ENCODE assay signal across 15 cellular contexts in the genomic region with DNA sequence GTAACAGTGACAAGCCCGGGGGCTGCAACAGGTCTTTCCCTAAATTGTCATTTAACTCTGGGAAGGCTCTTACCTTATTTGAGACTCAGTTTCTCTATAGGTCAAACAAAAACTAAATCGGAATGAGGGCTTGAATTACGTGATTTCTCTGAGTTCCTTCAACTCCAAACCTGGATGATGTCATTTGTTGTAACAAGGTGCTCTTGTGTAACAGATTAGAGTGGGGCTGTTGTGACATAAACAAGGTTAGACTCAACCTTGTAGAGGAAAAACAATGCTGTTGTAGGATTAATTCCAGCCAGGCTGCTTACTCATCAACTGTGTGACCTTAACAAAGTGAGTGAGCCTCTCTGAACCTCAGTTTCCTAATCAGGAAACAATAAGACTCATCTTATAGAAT.
A peak's percentile ranks its signal among the peaks of the same experiment; 100 is the strongest.
DNase-seq lines count a peak whose midpoint lies in the region; ATAC-seq and TF ChIP-seq lines count a peak whose summit lies in the region.
"Had no signal": no experiment of that assay in that cellular context is flagged by ENCODE, and none has a peak within 500 bp of the region (broad histone marks: within the 10 kb centered on the region; RNA-seq: fewer than 3 reads in every experiment).

No MANE protein-coding gene starts in this region.

- no peaks in the 10 kb centered on the region for H3K9me3 ChIP-seq in liver (ENCODE audit: control insufficient read depth in 4 of 4, low read length in 3 of 4)
- H3K9me3 ChIP-seq: HAP-1 had no signal

- H3K27ac ChIP-seq in liver (ENCODE audit: low read depth in 1 of 2, low read length in 2 of 2), result no peak overlapping the region
- H3K27ac ChIP-seq: 22Rv1, HL-60 had no signal

- peaks cover 6% of the 10 kb centered on the region for H3K9me3 Mint-ChIP-seq in activated naive CD8-positive, alpha-beta T cell treated with anti-CD3 and anti-CD28 coated beads, Interleukin-2, amount 50 U/mL, for 24 hours
- H3K9me3 Mint-ChIP-seq: CD8-positive, alpha-beta T cell had no signal

- no peaks in the 10 kb centered on the region for H3K4me1 ChIP-seq in liver (ENCODE audit: control insufficient read depth in 4 of 4, insufficient read depth in 4 of 4, low read length in 3 of 4)
- H3K4me1 ChIP-seq: HAP-1 had no signal

- no peaks in the 10 kb centered on the region for H3K27me3 Mint-ChIP-seq in activated naive CD8-positive, alpha-beta T cell treated with anti-CD3 and anti-CD28 coated beads, Interleukin-2, amount 50 U/mL, for 24 hours

- TF ChIP-seq RAD21 in liver (IDR thresholded peaks at IDR 0.05), result peak in 1 of 2 donors; percentile 55

- no peak overlapping the region for H3K27ac Mint-ChIP-seq in activated naive CD8-positive, alpha-beta T cell treated with anti-CD3 and anti-CD28 coated beads, Interleukin-2, amount 50 U/mL, for 24 hours
- H3K27ac Mint-ChIP-seq: CD14-positive monocyte; CD8-positive, alpha-beta T cell had no signal

- H3K4me3 Mint-ChIP-seq in activated naive CD8-positive, alpha-beta T cell treated with anti-CD3 and anti-CD28 coated beads, Interleukin-2, amount 50 U/mL, for 24 hours, result no peak overlapping the region
- H3K4me3 Mint-ChIP-seq: CD8-positive, alpha-beta T cell had no signal

- H3K27me3 ChIP-seq in liver (ENCODE audit: control insufficient read depth in 4 of 4, insufficient read depth in 4 of 4, low read length in 3 of 4), result no peaks in the 10 kb centered on the region

- WGBS in liver, result 57% methylated on average over 3 of the region's 3 CpGs

- peaks cover 7% of the 10 kb centered on the region for H3K4me1 Mint-ChIP-seq in activated naive CD8-positive, alpha-beta T cell treated with anti-CD3 and anti-CD28 coated beads, Interleukin-2, amount 50 U/mL, for 24 hours
- H3K4me1 Mint-ChIP-seq: CD14-positive monocyte had no signal

- DNase-seq in DMS53 (lab: John Stamatoyannopoulos, UW) (peak; percentile 6), DMS53 treated with DMSO at 0.1 percent for 48 hours (lab: John Stamatoyannopoulos, UW; ENCODE audit: unreplicated experiment) (no peak), SW480 (ENCODE audit: low spot score) (peak; percentile 4), epithelial cell of esophagus (ENCODE audit: low read depth) (peak; percentile 73), NCI-H446 treated with DMSO at 0.1 percent for 48 hours (lab: John Stamatoyannopoulos, UW) (no peak), DMS114 treated with DMSO at 0.1 percent for 48 hours (lab: John Stamatoyannopoulos, UW; ENCODE audit: unreplicated experiment) (no peak)
- DNase-seq in activated naive CD8-positive, alpha-beta T cell treated with anti-CD3 and anti-CD28 coated beads, Interleukin-2, amount 50 U/mL, for 24 hours, result no peak
- DNase-seq: CD8-positive, alpha-beta T cell; COR-L47 had no signal

- no peaks in the 10 kb centered on the region for H3K36me3 Mint-ChIP-seq in activated naive CD8-positive, alpha-beta T cell treated with anti-CD3 and anti-CD28 coated beads, Interleukin-2, amount 50 U/mL, for 24 hours (ENCODE audit: low read depth)
- H3K36me3 Mint-ChIP-seq: CD14-positive monocyte; CD8-positive, alpha-beta T cell had no signal

- H3K36me3 ChIP-seq in liver (ENCODE audit: control insufficient read depth in 4 of 4, insufficient read depth in 3 of 4, low read depth in 1 of 4, low read length in 3 of 4), result no peaks in the 10 kb centered on the region
- H3K36me3 ChIP-seq: HAP-1 had no signal

- no peak for ATAC-seq in activated naive CD8-positive, alpha-beta T cell treated with anti-CD3 and anti-CD28 coated beads, Interleukin-2, amount 50 U/mL, for 24 hours
- ATAC-seq: CD8-positive, alpha-beta T cell; GM12878 had no signal

- TF ChIP-seq CTCF in epithelial cell of esophagus (IDR thresholded peaks at IDR 0.05; ENCODE audit: insufficient read depth, low read depth, low read length, missing control alignments) (no peak), liver (IDR thresholded peaks at IDR 0.05; ENCODE audit: low read depth, low read length, missing input control) (no peak)

- no peak overlapping the region for H3K4me3 ChIP-seq in epithelial cell of esophagus (ENCODE audit: low read length)
- no peak overlapping the region for H3K4me3 ChIP-seq in liver (ENCODE audit: low read depth in 1 of 3, low read length in 3 of 3)
- H3K4me3 ChIP-seq: GM12878, HAP-1 had no signal

- H3K9ac ChIP-seq in liver (ENCODE audit: low read depth in 1 of 2, low read length in 2 of 2), result no peak overlapping the region

TF ChIP-seq in liver, 16 proteins besides CTCF, POLR2A, EP300 and RAD21:
- peak; percentile 65 to 76 for TF ChIP-seq RXRA (IDR thresholded peaks at IDR 0.05)
- no peak for TF ChIP-seq YY1 (IDR thresholded peaks at IDR 0.05)
- peak; percentile 48 for TF ChIP-seq SP1 (IDR thresholded peaks at IDR 0.05)
- no peak for TF ChIP-seq NR2F2 (IDR thresholded peaks at IDR 0.05)
- TF ChIP-seq EGR1 (IDR thresholded peaks at IDR 0.05; ENCODE audit: low read depth in 2 of 2), result no peak
- TF ChIP-seq, protein P1, sequence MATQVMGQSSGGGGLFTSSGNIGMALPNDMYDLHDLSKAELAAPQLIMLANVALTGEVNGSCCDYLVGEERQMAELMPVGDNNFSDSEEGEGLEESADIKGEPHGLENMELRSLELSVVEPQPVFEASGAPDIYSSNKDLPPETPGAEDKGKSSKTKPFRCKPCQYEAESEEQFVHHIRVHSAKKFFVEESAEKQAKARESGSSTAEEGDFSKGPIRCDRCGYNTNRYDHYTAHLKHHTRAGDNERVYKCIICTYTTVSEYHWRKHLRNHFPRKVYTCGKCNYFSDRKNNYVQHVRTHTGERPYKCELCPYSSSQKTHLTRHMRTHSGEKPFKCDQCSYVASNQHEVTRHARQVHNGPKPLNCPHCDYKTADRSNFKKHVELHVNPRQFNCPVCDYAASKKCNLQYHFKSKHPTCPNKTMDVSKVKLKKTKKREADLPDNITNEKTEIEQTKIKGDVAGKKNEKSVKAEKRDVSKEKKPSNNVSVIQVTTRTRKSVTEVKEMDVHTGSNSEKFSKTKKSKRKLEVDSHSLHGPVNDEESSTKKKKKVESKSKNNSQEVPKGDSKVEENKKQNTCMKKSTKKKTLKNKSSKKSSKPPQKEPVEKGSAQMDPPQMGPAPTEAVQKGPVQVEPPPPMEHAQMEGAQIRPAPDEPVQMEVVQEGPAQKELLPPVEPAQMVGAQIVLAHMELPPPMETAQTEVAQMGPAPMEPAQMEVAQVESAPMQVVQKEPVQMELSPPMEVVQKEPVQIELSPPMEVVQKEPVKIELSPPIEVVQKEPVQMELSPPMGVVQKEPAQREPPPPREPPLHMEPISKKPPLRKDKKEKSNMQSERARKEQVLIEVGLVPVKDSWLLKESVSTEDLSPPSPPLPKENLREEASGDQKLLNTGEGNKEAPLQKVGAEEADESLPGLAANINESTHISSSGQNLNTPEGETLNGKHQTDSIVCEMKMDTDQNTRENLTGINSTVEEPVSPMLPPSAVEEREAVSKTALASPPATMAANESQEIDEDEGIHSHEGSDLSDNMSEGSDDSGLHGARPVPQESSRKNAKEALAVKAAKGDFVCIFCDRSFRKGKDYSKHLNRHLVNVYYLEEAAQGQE (IDR thresholded peaks at IDR 0.05), result no peak
- peak; percentile 23 for TF ChIP-seq FOXA2 (IDR thresholded peaks at IDR 0.05)
- TF ChIP-seq HNF4A (conservative IDR thresholded peaks at IDR 0.05), result peak; percentile 7 to 45
- no peak for TF ChIP-seq GABPA (IDR thresholded peaks at IDR 0.05 in 1 of 2, conservative IDR thresholded peaks at IDR 0.05 in 1 of 2)
- TF ChIP-seq JUND (IDR thresholded peaks at IDR 0.05), result peak; percentile 78 to 96
- TF ChIP-seq ZBTB33 (IDR thresholded peaks at IDR 0.05), result no peak
- TF ChIP-seq ATF3 (IDR thresholded peaks at IDR 0.05), result peak; percentile 79

Comparison
In these comparisons a context has a peak if more than half of its experiments do, and no peak if none do; other contexts are left out.
1. DNase-seq: peak in DMS53 (single experiment), SW480 (single experiment) and epithelial cell of esophagus (single experiment); none in DMS53 treated with DMSO at 0.1 percent for 48 hours (single experiment), activated naive CD8-positive, alpha-beta T cell treated with anti-CD3 and anti-CD28 coated beads, Interleukin-2, amount 50 U/mL, for 24 hours (single experiment), NCI-H446 treated with DMSO at 0.1 percent for 48 hours (single experiment) and DMS114 treated with DMSO at 0.1 percent for 48 hours (single experiment).